11 cellular contexts compared by ENCODE assay signal in the genomic region with DNA sequence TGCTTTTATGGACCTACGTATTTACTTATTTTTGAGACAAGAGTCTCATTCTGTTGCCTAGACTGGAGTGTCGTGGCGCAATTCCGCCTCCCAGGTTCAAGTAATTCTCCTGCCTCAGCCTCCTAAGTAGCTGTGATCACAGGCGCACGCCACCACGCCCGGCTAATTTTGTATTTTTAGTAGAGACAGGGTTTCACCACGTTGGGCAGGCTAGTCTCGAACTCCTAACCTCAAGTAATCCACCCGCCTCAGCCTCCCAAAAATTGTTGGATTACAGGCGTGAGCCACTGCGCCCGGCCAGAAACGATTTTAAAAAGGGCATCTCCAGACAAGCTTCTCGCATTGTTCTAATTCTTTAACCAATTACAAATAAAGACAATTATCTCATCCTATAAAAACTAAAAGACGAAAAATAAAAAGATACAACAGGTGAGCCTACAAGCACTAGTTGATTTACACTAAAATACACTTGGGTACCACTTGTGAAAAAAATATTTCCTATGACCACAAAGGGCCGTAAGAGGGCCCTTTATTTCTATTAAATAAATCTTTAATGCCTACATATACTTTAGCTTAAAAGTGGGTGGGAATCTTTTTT. TPM values are rescaled to one million over a fixed set of nuclear protein-coding genes. Genes with fewer than 3 reads are reported as not detected.
DNase-seq lines count a peak whose midpoint lies in the region; ATAC-seq, FAIRE-seq and TF ChIP-seq lines count a peak whose summit lies in the region.
"Had no signal": no experiment of that assay in that cellular context is flagged by ENCODE, and none has a peak within 500 bp of the region (broad histone marks: within the 10 kb centered on the region; RNA-seq: fewer than 3 reads in every experiment).

No MANE protein-coding gene starts in this region.

- H3K4me2 ChIP-seq in Loucy (ENCODE audit: low read depth, low read length, poor library complexity, severe bottlenecking) = peak overlapping the region; percentile 96

- H3K4me1 Mint-ChIP-seq in Caco-2 (ENCODE audit: low read depth, unreplicated experiment) = peaks cover 20% of the 10 kb centered on the region
- H3K4me1 Mint-ChIP-seq in natural killer cell treated with Interleukin-12 subunit alpha and Interleukin-12 subunit beta and Interleukin-15 and Interleukin-18, amount 100 ng/mL, for 72 hours (ENCODE audit: low read depth in 2 of 2) = peaks cover 35 to 51% of the 10 kb centered on the region in 2 donors

- ATAC-seq in natural killer cell treated with Interleukin-12 subunit alpha and Interleukin-12 subunit beta and Interleukin-15 and Interleukin-18, amount 100 ng/mL, for 72 hours = no peak
- ATAC-seq in GM21526 (IDR thresholded peaks at IDR 0.05; ENCODE audit: low FRiP score, unreplicated experiment) = no peak

- intact Hi-C loops in Caco-2 (cut with micrococcal nuclease; ENCODE audit: unreplicated experiment) = no loop called here
- intact Hi-C loops in head of caudate nucleus (cut with DNase I) = no loop called here

- H3K27me3 Mint-ChIP-seq in Caco-2 (ENCODE audit: insufficient read depth, unreplicated experiment) = no peaks in the 10 kb centered on the region
- no peaks in the 10 kb centered on the region for H3K27me3 Mint-ChIP-seq in natural killer cell treated with Interleukin-12 subunit alpha and Interleukin-12 subunit beta and Interleukin-15 and Interleukin-18, amount 100 ng/mL, for 72 hours

- CTCF ChIA-PET in Caco-2 (lab: Charles Lee) = no interaction called here

- POLR2A ChIA-PET in Caco-2 (lab: Charles Lee) = no interaction called here

- peaks cover 26% of the 10 kb centered on the region for H3K4me1 ChIP-seq in Caco-2
- peaks cover 55% of the 10 kb centered on the region for H3K4me1 ChIP-seq in Loucy (ENCODE audit: insufficient read depth, low read length, poor library complexity, severe bottlenecking)
- peaks cover 10% of the 10 kb centered on the region for H3K4me1 ChIP-seq in ectodermal cell (ENCODE audit: control insufficient read depth, insufficient read depth, low read length)

- TF ChIP-seq CTCF in Caco-2 (IDR thresholded peaks at IDR 0.05; ENCODE audit: insufficient read depth in 1 of 2, low read depth in 1 of 2, low read length in 1 of 2, severe bottlenecking in 1 of 2, unreplicated experiment in 1 of 2) = no peak
- no peak for TF ChIP-seq CTCF in Loucy (conservative IDR thresholded peaks at IDR 0.05; ENCODE audit: low read length)

- H3F3A ChIP-seq in Loucy (ENCODE audit: low read depth) = no peaks in the 10 kb centered on the region

- H4K20me1 ChIP-seq in Loucy (ENCODE audit: insufficient read depth, low read length, poor library complexity, severe bottlenecking) = peaks cover 73% of the 10 kb centered on the region

- no peaks in the 10 kb centered on the region for H3K9me2 ChIP-seq in Loucy (replicated peaks; ENCODE audit: low read depth, low read length)

- H3K9me3 ChIP-seq in Caco-2 (no peaks in the 10 kb centered on the region), Loucy (ENCODE audit: insufficient read depth, low read depth, low read length) (no peaks in the 10 kb centered on the region), ectodermal cell (ENCODE audit: control insufficient read depth, low read length) (no peaks in the 10 kb centered on the region)

- peaks cover 57% of the 10 kb centered on the region for H3K36me3 Mint-ChIP-seq in Caco-2 (ENCODE audit: insufficient read depth, unreplicated experiment)
- peaks cover 16% of the 10 kb centered on the region for H3K36me3 Mint-ChIP-seq in natural killer cell treated with Interleukin-12 subunit alpha and Interleukin-12 subunit beta and Interleukin-15 and Interleukin-18, amount 100 ng/mL, for 72 hours

- H3K27me3 ChIP-seq in Caco-2 (replicated peaks; ENCODE audit: control insufficient read depth, insufficient read depth, low read length) (no peaks in the 10 kb centered on the region), Loucy (ENCODE audit: insufficient read depth, low read length, poor library complexity, severe bottlenecking) (no peaks in the 10 kb centered on the region), ectodermal cell (ENCODE audit: control insufficient read depth, insufficient read depth, low read length, poor library complexity, severe bottlenecking) (no peaks in the 10 kb centered on the region)

- no TSS peak for BruUV-seq in Caco-2 (replicated peaks; lab: Mats Ljungman, UMichigan)

- no peak for TF ChIP-seq POLR2A in H54 (IDR thresholded peaks at IDR 0.05; ENCODE audit: low read depth, low read length)

- H3K9me3 Mint-ChIP-seq in Caco-2 (ENCODE audit: unreplicated experiment) = no peaks in the 10 kb centered on the region
- no peaks in the 10 kb centered on the region for H3K9me3 Mint-ChIP-seq in natural killer cell treated with Interleukin-12 subunit alpha and Interleukin-12 subunit beta and Interleukin-15 and Interleukin-18, amount 100 ng/mL, for 72 hours

- peak overlapping the region; percentile 99 for H3K27ac Mint-ChIP-seq in Caco-2 (ENCODE audit: unreplicated experiment)
- peak overlapping the region; percentile 57 to 97 for H3K27ac Mint-ChIP-seq in natural killer cell treated with Interleukin-12 subunit alpha and Interleukin-12 subunit beta and Interleukin-15 and Interleukin-18, amount 100 ng/mL, for 72 hours

- no peak overlapping the region for H2AFZ ChIP-seq in Loucy (ENCODE audit: low read length)

- H3K36me3 ChIP-seq in Caco-2 (ENCODE audit: control insufficient read depth, insufficient read depth, low read length) (no peaks in the 10 kb centered on the region), Loucy (ENCODE audit: insufficient read depth, low read length) (no peaks in the 10 kb centered on the region; the same call in 1 of the 2 replicates), ectodermal cell (ENCODE audit: control insufficient read depth, insufficient read depth, low read length) (no peaks in the 10 kb centered on the region)

- FAIRE-seq in H54 (lab: Jason Lieb, UNC) = no peak
- FAIRE-seq: GM12891, TTC549 had no signal

- no peak overlapping the region for H3K4me3 ChIP-seq in Caco-2 (ENCODE audit: low read depth, low read length)
- H3K4me3 ChIP-seq in Loucy (ENCODE audit: low read length, poor library complexity, severe bottlenecking) = peak overlapping the region; percentile 95
- peak overlapping the region; percentile 99 for H3K4me3 ChIP-seq in ectodermal cell (ENCODE audit: insufficient read depth, low read depth, low read length)

- H3K27ac ChIP-seq in ectodermal cell (ENCODE audit: insufficient read depth, low read depth, low read length, poor library complexity, severe bottlenecking) = no peak overlapping the region

- WGBS in ectodermal cell, 2 experiments = 79 to 80% methylated on average over 17 to 18 of the region's 18 CpGs

- H3K4me3 Mint-ChIP-seq in Caco-2 (ENCODE audit: unreplicated experiment) = peak overlapping the region; percentile 91
- H3K4me3 Mint-ChIP-seq in natural killer cell treated with Interleukin-12 subunit alpha and Interleukin-12 subunit beta and Interleukin-15 and Interleukin-18, amount 100 ng/mL, for 72 hours = peak overlapping the region; percentile 94

- H3K9ac ChIP-seq in Loucy (ENCODE audit: low read depth, low read length, poor library complexity, severe bottlenecking) = peak overlapping the region; percentile 97

- H3K79me2 ChIP-seq in Loucy (ENCODE audit: insufficient read depth, low read length) = peaks cover 79% of the 10 kb centered on the region

- DNase-seq in Caco-2 = no peak
- DNase-seq in natural killer cell treated with Interleukin-12 subunit alpha and Interleukin-12 subunit beta and Interleukin-15 and Interleukin-18, amount 100 ng/mL, for 72 hours (ENCODE audit: low spot score) = no peak
- DNase-seq in NCI-H2029 treated with DMSO at 0.1 percent for 48 hours (lab: John Stamatoyannopoulos, UW) = no peak
- no peak for DNase-seq in H54 (ENCODE audit: insufficient read length, low spot score)
- no peak for DNase-seq in head of caudate nucleus
- DNase-seq: NCI-H1694 had no signal

RNA-seq across cellular contexts. Expression of gene TRA2A, which starts 2.4 kb away (rescaled TPM):
- 123 and 132 TPM in 2 replicates for total RNA-seq in Caco-2 (2022)
- polyA plus RNA-seq in ectodermal cell (2013, experiment 1 of 4) = 175 TPM
- polyA plus RNA-seq in ectodermal cell (2013, experiment 2 of 4) = 162 TPM
- 126 TPM for polyA plus RNA-seq in ectodermal cell (2013, experiment 3 of 4)
- 140 TPM for polyA plus RNA-seq in ectodermal cell (2013, experiment 4 of 4)
- 100 to 1,000 TPM; 124 to 125 TPM for total RNA-seq in natural killer cell treated with Interleukin-12 subunit alpha and Interleukin-12 subunit beta and Interleukin-15 and Interleukin-18, amount 100 ng/mL, for 72 hours

RNA-seq across cellular contexts. Expression of gene IGF2BP3, which starts 59.1 kb away (rescaled TPM):
- 124 and 127 TPM in 2 replicates for total RNA-seq in Caco-2 (2022)
- polyA plus RNA-seq in ectodermal cell (2013, experiment 1 of 4) = 141 TPM
- polyA plus RNA-seq in ectodermal cell (2013, experiment 2 of 4) = 166 TPM
- polyA plus RNA-seq in ectodermal cell (2013, experiment 3 of 4) = 118 TPM
- polyA plus RNA-seq in ectodermal cell (2013, experiment 4 of 4) = 129 TPM
- under 1 TPM; 0.31 to 0.95 TPM for total RNA-seq in natural killer cell treated with Interleukin-12 subunit alpha and Interleukin-12 subunit beta and Interleukin-15 and Interleukin-18, amount 100 ng/mL, for 72 hours

Comparison
In these comparisons a context has a peak if more than half of its experiments do, and no peak if none do; other contexts are left out.
1. RNA of gene IGF2BP3, which starts 59.1 kb away (total RNA-seq): 124 to 127 TPM in Caco-2; 0.31 to 0.95 TPM in natural killer cell treated with Interleukin-12 subunit alpha and Interleukin-12 subunit beta and Interleukin-15 and Interleukin-18, amount 100 ng/mL, for 72 hours; every median in the first group is over 10 times any median in the second.